ENCODE assay signal across 2 cellular contexts in genomic region chr7:127904706-127905056, GRCh38.
TF ChIP-seq lines count a peak whose summit lies in the region.

No MANE protein-coding gene starts in this region.

TF ChIP-seq in GM23338, 12 proteins besides CTCF, POLR2A, EP300 and RAD21 (continued from another document):
- TF ChIP-seq REST (IDR thresholded peaks at IDR 0.05; ENCODE audit: unreplicated experiment): no peak
- TF ChIP-seq JUNB (IDR thresholded peaks at IDR 0.05; ENCODE audit: unreplicated experiment): no peak
- TF ChIP-seq CREB1 (CRISPR knock-in tag; IDR thresholded peaks at IDR 0.05; ENCODE audit: low read depth): no peak
- no peak for TF ChIP-seq EZH2phosphoT487 (IDR thresholded peaks at IDR 0.05; ENCODE audit: unreplicated experiment)
- no peak for TF ChIP-seq EZH2 (IDR thresholded peaks at IDR 0.05; ENCODE audit: low read depth, unreplicated experiment)
- no peak for TF ChIP-seq ZNF462 (CRISPR knock-in tag; IDR thresholded peaks at IDR 0.05)

TF ChIP-seq in GM12878, 131 proteins besides CTCF, POLR2A, EP300 and RAD21 (continued from another document):
- TF ChIP-seq CEBPZ (IDR thresholded peaks at IDR 0.05; ENCODE audit: low read depth, low read length) (no peak), PAX5 (IDR thresholded peaks at IDR 0.05; ENCODE audit: borderline replicate concordance, low read depth, low read length) (no peak), E2F4 (IDR thresholded peaks at IDR 0.05; ENCODE audit: low read depth, low read length) (no peak), ASH2L (IDR thresholded peaks at IDR 0.05; ENCODE audit: borderline replicate concordance, low read depth) (no peak), IKZF2 (IDR thresholded peaks at IDR 0.05) (no peak), ZNF274 (IDR thresholded peaks at IDR 0.05; ENCODE audit: insufficient read depth, insufficient read length) (no peak), YBX1 (IDR thresholded peaks at IDR 0.05) (no peak)
TF ChIP-seq in GM12878: peak in this region for 0.
